Comparison of ENCODE assay signal across 8 cellular contexts in the genomic region with DNA sequence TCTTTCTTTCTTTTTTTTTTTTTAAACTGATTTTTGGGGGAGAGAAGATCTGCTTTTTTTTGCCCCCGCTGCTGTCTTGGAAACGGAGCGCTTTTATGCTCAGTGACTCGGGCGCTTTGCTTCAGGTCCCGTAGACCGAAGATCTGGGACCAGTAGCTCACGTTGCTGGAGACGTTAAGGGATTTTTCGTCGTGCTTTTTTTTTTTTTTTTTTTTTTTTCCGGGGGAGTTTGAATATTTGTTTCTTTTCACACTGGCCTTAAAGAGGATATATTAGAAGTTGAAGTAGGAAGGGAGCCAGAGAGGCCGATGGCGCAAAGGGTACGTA. TPM values are rescaled to one million over a fixed set of nuclear protein-coding genes. Genes with fewer than 3 reads are reported as not detected.
DNase-seq lines count a peak whose midpoint lies in the region; FAIRE-seq and TF ChIP-seq lines count a peak whose summit lies in the region.

No MANE protein-coding gene starts in this region.

- H3K27me3 Mint-ChIP-seq in nephron (ENCODE audit: low read depth), result peaks cover 33% of the 10 kb centered on the region

- no peak overlapping the region for H4K8ac ChIP-seq in H1 (ENCODE audit: extremely low read depth, insufficient read depth, low read length)

- no peaks in the 10 kb centered on the region for H3K79me1 ChIP-seq in H1 (ENCODE audit: low read depth, low read length)

- H3K4me2 ChIP-seq in H1 (ENCODE audit: insufficient read depth in 1 of 2, low read depth in 2 of 2, low read length in 2 of 2), result peak overlapping the region; percentile 75 to 94

- FAIRE-seq in H1 (lab: Jason Lieb, UNC), result no peak

- H3K4me1 ChIP-seq in H1 (replicated peaks in 1 of 4; ENCODE audit: control insufficient read depth in 3 of 4, insufficient read depth in 4 of 4, low read length in 3 of 4), result peaks cover 7 to 35% (median 12%) of the 10 kb centered on the region in 4 experiments
- peaks cover 20% of the 10 kb centered on the region for H3K4me1 ChIP-seq in effector memory CD4-positive, alpha-beta T cell (ENCODE audit: control insufficient read depth, insufficient read depth, low read length, poor library complexity, severe bottlenecking)

- no peak overlapping the region for H4K5ac ChIP-seq in H1 (ENCODE audit: insufficient read length, low read depth, low read length)

- H3K9me3 ChIP-seq in MG63 (no peaks in the 10 kb centered on the region), H1 (ENCODE audit: insufficient read depth in 2 of 2, low read depth in 1 of 2, low read length in 1 of 2) (no peaks in the 10 kb centered on the region)
- H3K9me3 ChIP-seq in effector memory CD4-positive, alpha-beta T cell (ENCODE audit: control insufficient read depth, low read length), result no peaks in the 10 kb centered on the region

- peak overlapping the region; percentile 85 for H3K4me3 ChIP-seq in BJ (ENCODE audit: low read depth, low read length)
- H3K4me3 ChIP-seq in MG63, result peak overlapping the region; percentile 70
- H3K4me3 ChIP-seq in H1 (ENCODE audit: extremely low read depth in 1 of 4, insufficient read depth in 2 of 4, low read depth in 3 of 4, low read length in 4 of 4), result peak overlapping the region; percentile 42 to 67 (median 48); a peak in 5 of 8 replicates
- H3K4me3 ChIP-seq in effector memory CD4-positive, alpha-beta T cell (ENCODE audit: insufficient read depth, low read depth, low read length, poor library complexity, severe bottlenecking), result no peak overlapping the region

- no peak overlapping the region for H4K91ac ChIP-seq in H1 (replicated peaks; ENCODE audit: insufficient read length, low read length)

- H4K20me1 ChIP-seq in H1 (replicated peaks in 1 of 2; ENCODE audit: control insufficient read depth in 1 of 2, insufficient read depth in 2 of 2, low read length in 2 of 2), result peaks cover 2 to 11% of the 10 kb centered on the region in 2 experiments

- no peak overlapping the region for H2BK12ac ChIP-seq in H1 (ENCODE audit: low read depth, low read length)

- no peak overlapping the region for H3K27ac ChIP-seq in H1 (ENCODE audit: low read depth, low read length)
- H3K27ac ChIP-seq in effector memory CD4-positive, alpha-beta T cell (ENCODE audit: insufficient read depth, low read length, poor library complexity, severe bottlenecking), result no peak overlapping the region

- no peak overlapping the region for H3K14ac ChIP-seq in H1 (ENCODE audit: insufficient read length)

- peaks cover 4% of the 10 kb centered on the region for H3K9me3 Mint-ChIP-seq in nephron

- no peak for TF ChIP-seq EP300 in H1 (IDR thresholded peaks at IDR 0.05; ENCODE audit: borderline replicate concordance in 1 of 2, low read depth in 2 of 2, low read length in 2 of 2)

- H3K27me3 ChIP-seq in BJ (ENCODE audit: control insufficient read depth, insufficient read depth, low read length) (no peaks in the 10 kb centered on the region), MG63 (no peaks in the 10 kb centered on the region), H1 (replicated peaks in 1 of 4; ENCODE audit: control insufficient read depth in 3 of 4, extremely low read depth in 1 of 4, insufficient read depth in 3 of 4, low read length in 3 of 4) (peaks cover 61 to 100% (median 90%) of the 10 kb centered on the region in 4 experiments)
- peaks cover 31% of the 10 kb centered on the region for H3K27me3 ChIP-seq in effector memory CD4-positive, alpha-beta T cell (replicated peaks; ENCODE audit: control insufficient read depth, insufficient read depth, low read length, poor library complexity, severe bottlenecking)

- TF ChIP-seq CTCF in BJ (IDR thresholded peaks at IDR 0.05; ENCODE audit: insufficient read depth, low read depth, low read length) (no peak), H1 (IDR thresholded peaks at IDR 0.05; ENCODE audit: control extremely low read depth in 1 of 3, insufficient read depth in 1 of 3, low read depth in 1 of 3, low read length in 3 of 3) (no peak), nephron (IDR thresholded peaks at IDR 0.05; ENCODE audit: unreplicated experiment in 3 of 3) (no peak)

- H3K4ac ChIP-seq in H1 (replicated peaks; ENCODE audit: insufficient read length, low read depth, low read length), result no peak overlapping the region

- no peak overlapping the region for H3K23ac ChIP-seq in H1 (ENCODE audit: insufficient read length)

- no peak for DNase-seq in BJ (ENCODE audit: low read depth)
- DNase-seq in MG63, result no peak
- DNase-seq in H1 (ENCODE audit: low read depth in 1 of 2, low spot score in 2 of 2), result no peak
- no peak for DNase-seq in NCI-H146 (lab: John Stamatoyannopoulos, UW)
- DNase-seq in NCI-H1436 (lab: John Stamatoyannopoulos, UW), result no peak
- no peak for DNase-seq in ureter (ENCODE audit: low spot score)
- DNase-seq in effector memory CD4-positive, alpha-beta T cell, result no peak

- peaks cover 10% of the 10 kb centered on the region for H3K4me1 Mint-ChIP-seq in nephron

- H3K23me2 ChIP-seq in H1 (ENCODE audit: low read depth, low read length), result peaks cover 18% of the 10 kb centered on the region

- no peak overlapping the region for H3K56ac ChIP-seq in H1 (replicated peaks; ENCODE audit: insufficient read length, low read depth, low read length)

- H2AK5ac ChIP-seq in H1 (ENCODE audit: low read depth, low read length), result no peak overlapping the region

- H3K18ac ChIP-seq in H1 (ENCODE audit: extremely low read depth, low read length), result no peak overlapping the region

- H3K4me3 Mint-ChIP-seq in nephron, result peak overlapping the region; percentile 94 to 98 (median 97)

- WGBS in H1 (ENCODE audit: extremely low coverage in 1 of 2, insufficient coverage in 1 of 2, insufficient read length in 1 of 2, insufficient replicate concordance in 2 of 2, low coverage in 1 of 2, low lambda C conversion rate in 2 of 2, missing lambda C conversion rate in 1 of 2), 2 experiments, result 4% methylated on average over 14 of the region's 15 CpGs; no CpG with 5 or more reads in 1 of the 2 experiments

- TF ChIP-seq RAD21 in H1 (IDR thresholded peaks at IDR 0.05 in 1 of 2, conservative IDR thresholded peaks at IDR 0.05 in 1 of 2; ENCODE audit: low read depth in 2 of 2, low read length in 2 of 2), result no peak

- no peak overlapping the region for H3K9ac ChIP-seq in H1 (replicated peaks in 1 of 4; ENCODE audit: extremely low read depth in 1 of 4, low read depth in 3 of 4, low read length in 3 of 4)

- H3K27ac Mint-ChIP-seq in nephron, result peak overlapping the region; percentile 98 to 99 (median 99)

- CTCF ChIA-PET in BJ (lab: Yijun Ruan, JAX) (interaction anchor here (1.0 to 4.1 kb wide), 4 partner anchors 9 to 1414 kb away, joined by 3 to 22 read pairs (median 4); no protein-coding TSS in a partner anchor), H1 (lab: Charles Lee; ENCODE audit: partially characterized antibody) (interaction anchor here (3.9 to 10.4 kb wide), 2 partner anchors 9 to 141 kb away, joined by 48 to 161 read pairs; no protein-coding TSS in a partner anchor)

- H3K79me2 ChIP-seq in H1 (ENCODE audit: control insufficient read depth in 1 of 2, insufficient read depth in 2 of 2, low read length in 2 of 2), result no peaks in the 10 kb centered on the region

- POLR2A ChIA-PET in BJ (lab: Charles Lee) (interaction anchor here (0.6 to 2.1 kb wide), 5 partner anchors 12 to 1608 kb away, joined by 3 to 17 read pairs (median 8); no protein-coding TSS in a partner anchor), H1 (lab: Charles Lee; ENCODE audit: partially characterized antibody) (no interaction called here)

- no peak overlapping the region for H2BK120ac ChIP-seq in H1 (replicated peaks; ENCODE audit: low read depth, low read length)

- peaks cover 39% of the 10 kb centered on the region for H3K36me3 Mint-ChIP-seq in nephron (ENCODE audit: low read depth)

- no peak overlapping the region for H2BK20ac ChIP-seq in H1 (ENCODE audit: low read length)

- H2AFZ ChIP-seq in H1 (ENCODE audit: low read length), result no peak overlapping the region

- TF ChIP-seq POLR2A in H1 (IDR thresholded peaks at IDR 0.05; ENCODE audit: control extremely low read depth in 1 of 2, low read depth in 2 of 2, low read length in 2 of 2), result no peak

- no peak overlapping the region for H2BK5ac ChIP-seq in H1 (ENCODE audit: low read depth, low read length)

- no peak overlapping the region for H2BK15ac ChIP-seq in H1 (ENCODE audit: low read length)

- peaks cover 10% of the 10 kb centered on the region for H3K36me3 ChIP-seq in BJ (ENCODE audit: control insufficient read depth, insufficient read depth, low read length)
- peaks cover 4% of the 10 kb centered on the region; the same call in 1 of the 2 replicates for H3K36me3 ChIP-seq in MG63
- no peaks in the 10 kb centered on the region for H3K36me3 ChIP-seq in H1 (ENCODE audit: control insufficient read depth in 2 of 4, insufficient read depth in 4 of 4, low read length in 3 of 4)
- no peaks in the 10 kb centered on the region for H3K36me3 ChIP-seq in effector memory CD4-positive, alpha-beta T cell (ENCODE audit: control insufficient read depth, insufficient read depth, low read length)

TF ChIP-seq in H1, 55 proteins besides CTCF, POLR2A, EP300 and RAD21:
- TF ChIP-seq ZNF274 (IDR thresholded peaks at IDR 0.05; ENCODE audit: borderline replicate concordance, extremely low read depth, low read length) (no peak), RNF2 (IDR thresholded peaks at IDR 0.05; ENCODE audit: borderline replicate concordance, low read depth, low read length, missing control alignments, poor library complexity, severe bottlenecking) (peak; percentile 73), CBX8 (IDR thresholded peaks at IDR 0.05; ENCODE audit: borderline replicate concordance, low read depth, low read length) (0 out of 2 replicates have a peak, but pooled peaks have one; percentile 57)

RNA-seq across cellular contexts. Expression of a gene that starts 0.6 kb away (rescaled TPM):
- 57.4 and 65.7 TPM in 2 replicates for polyA plus RNA-seq in BJ (2011; rRNA removed)
- polyA minus RNA-seq in BJ (2011; rRNA and poly(A)+ RNA removed), result 251 and 301 TPM in 2 replicates
- total RNA-seq in MG63 (2014; rRNA removed; shearing (Covaris generic); ENCODE audit: low replicate concordance), result 3.6 and 7.4 TPM in 2 replicates
- 0.63 and 1.2 TPM in 2 replicates for total RNA-seq in H1 (2021; fragmentation: NEBNext Ultra II Directional; extraction: Animal tissue kit (Norgen Biotek cat#: 25700))
- polyA plus RNA-seq in H1 (2011; rRNA removed), result 0.17 and 0.30 TPM in 2 replicates
- polyA plus RNA-seq in H1 (2011; cell fraction: cytosol; rRNA removed), result 0.14 TPM
- polyA plus RNA-seq in H1 (2011; cell fraction: nucleus; rRNA removed), result 0.54 TPM
- 0.17 to 0.47 TPM (median 0.33 TPM) in 4 replicates for polyA plus RNA-seq in H1 (2012, experiment 1 of 2)
- not detected for polyA plus RNA-seq in H1 (2012, experiment 2 of 2)
- polyA plus RNA-seq in H1 (2013, experiment 1 of 2), result 0.16 TPM
- 0.09 TPM for polyA plus RNA-seq in H1 (2013, experiment 2 of 2)
- polyA minus RNA-seq in H1 (2011; rRNA and poly(A)+ RNA removed), result 0.24 and 1.2 TPM in 2 replicates
- polyA minus RNA-seq in H1 (2011; cell fraction: cytosol; rRNA and poly(A)+ RNA removed), result not detected
- polyA minus RNA-seq in H1 (2011; cell fraction: nucleus; rRNA and poly(A)+ RNA removed), result 1.5 TPM
- total RNA-seq in ureter, result 105 TPM

Comparison
In these comparisons a context has a peak if more than half of its experiments do, and no peak if none do; other contexts are left out.
1. RNA of a gene that starts 0.6 kb away (total RNA-seq): 105 TPM in ureter (single experiment); 3.6 to 7.4 TPM in MG63 and 0.63 to 1.2 TPM in H1; every median in the first group is over 10 times any median in the second.